In the genomic region with DNA sequence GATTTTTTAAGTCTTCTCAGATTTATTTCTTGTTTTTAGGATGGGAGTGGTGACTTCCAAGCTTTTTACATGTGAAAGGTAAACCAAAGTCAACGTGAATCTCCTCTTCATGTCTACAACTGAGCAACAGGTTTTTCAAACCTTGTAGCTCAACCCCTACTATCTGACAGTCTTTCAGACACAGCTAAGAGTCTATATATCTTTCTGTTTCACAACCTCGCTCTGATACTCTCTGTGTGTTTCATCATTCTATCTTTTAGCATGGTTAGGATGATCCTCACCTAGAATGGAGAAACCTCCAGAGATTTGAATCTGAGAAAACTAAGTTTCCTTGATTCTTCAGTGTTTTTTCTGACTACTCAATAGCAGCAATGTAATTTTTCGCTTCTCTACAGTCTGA, we compare ENCODE assay signal across 34 cellular contexts.
"Had no signal": no experiment of that assay in that cellular context is flagged by ENCODE, and none has a peak within 500 bp of the region (broad histone marks: within the 10 kb centered on the region; RNA-seq: fewer than 3 reads in every experiment).

No MANE protein-coding gene starts in this region.

- H3K4me3 ChIP-seq: adrenal gland, body of pancreas, colonic mucosa, dorsolateral prefrontal cortex, esophagus muscularis mucosa, gastroesophageal sphincter, heart right ventricle, hepatocyte had no signal

- DNase-seq: activated CD4-positive, alpha-beta memory T cell treated with anti-CD3 and anti-CD28 coated beads for 36 hours; activated CD4-positive, alpha-beta T cell treated with anti-CD3 and anti-CD28 coated beads for 36 hours; activated CD4-positive, alpha-beta T cell treated with anti-CD3 and anti-CD28 coated beads, Interleukin-2, amount 10 ng/mL, durations not matched to agents 24 days and 14 days; activated CD4-positive, CD25-positive, alpha-beta regulatory T cell; activated CD4-positive, CD25-positive, alpha-beta regulatory T cell treated with anti-CD3 and anti-CD28 coated beads, Interleukin-2, amount 50 U/mL, for 72 hours; activated CD8-positive, alpha-beta memory T cell treated with anti-CD3 and anti-CD28 coated beads, Interleukin-2, amount 10 ng/mL, durations not matched to agents 7 days and 5 days; activated CD8-positive, alpha-beta memory T cell treated with anti-CD3 and anti-CD28 coated beads, Interleukin-2, amount 50 U/mL, for 4 hours; activated CD8-positive, alpha-beta T cell treated with anti-CD3 and anti-CD28 coated beads, Interleukin-2, amount 10 ng/mL, durations not matched to agents 7 days and 5 days; activated effector memory CD4-positive, alpha-beta T cell treated with anti-CD3 and anti-CD28 coated beads, Interleukin-2, amount 50 U/mL, for 16 hours; activated naive CD4-positive, alpha-beta T cell treated with anti-CD3 and anti-CD28 coated beads for 36 hours; activated naive CD8-positive, alpha-beta T cell treated with anti-CD3 and anti-CD28 coated beads for 36 hours; activated naive CD8-positive, alpha-beta T cell treated with anti-CD3 and anti-CD28 coated beads, Interleukin-2, amount 50 U/mL, for 24 hours; activated T-cell treated with anti-CD3 and anti-CD28 coated beads, Interleukin-2, amount 50 U/mL, for 1 hour; activated T-cell treated with anti-CD3 and anti-CD28 coated beads, Interleukin-2, amount 50 U/mL, for 48 hours; adrenal gland; amygdala; aorta; body of pancreas; caudate nucleus; colonic mucosa; dorsolateral prefrontal cortex; effector memory CD4-positive, alpha-beta T cell; endodermal cell; erythroblast; foreskin melanocyte; heart right ventricle; T-helper 2 cell had no signal

- H3K36me3 Mint-ChIP-seq: activated CD4-positive, alpha-beta memory T cell treated with anti-CD3 and anti-CD28 coated beads for 36 hours; activated CD8-positive, alpha-beta memory T cell treated with anti-CD3 and anti-CD28 coated beads, Interleukin-2, amount 10 ng/mL, durations not matched to agents 7 days and 5 days; activated naive CD4-positive, alpha-beta T cell treated with anti-CD3 and anti-CD28 coated beads, Interleukin-2, amount 50 U/mL, for 24 hours; activated naive CD8-positive, alpha-beta T cell treated with anti-CD3 and anti-CD28 coated beads for 36 hours had no signal

- H3K9me3 Mint-ChIP-seq: activated CD4-positive, alpha-beta memory T cell treated with anti-CD3 and anti-CD28 coated beads for 36 hours; activated CD4-positive, alpha-beta T cell treated with anti-CD3 and anti-CD28 coated beads, Interleukin-2, amount 10 ng/mL, durations not matched to agents 24 days and 14 days; activated naive CD4-positive, alpha-beta T cell treated with anti-CD3 and anti-CD28 coated beads for 36 hours; activated naive CD4-positive, alpha-beta T cell treated with anti-CD3 and anti-CD28 coated beads, Interleukin-2, amount 50 U/mL, for 24 hours; activated naive CD8-positive, alpha-beta T cell treated with anti-CD3 and anti-CD28 coated beads for 36 hours; activated naive CD8-positive, alpha-beta T cell treated with anti-CD3 and anti-CD28 coated beads, Interleukin-2, amount 50 U/mL, for 24 hours; activated T-helper 1 cell treated with anti-CD3 and anti-CD28 coated beads, Interleukin-12 subunit alpha, Interleukin-12 subunit beta, Interleukin-2, Interleukin-4 antibody, amounts not matched to agents 30 ng/mL and 10 ng/mL and 1 ng/mL, durations not matched to agents 14 hours and 24 hours and 36 hours; activated T-helper 2 cell treated with anti-CD3 and anti-CD28 coated beads, Interferon-gamma antibody, Interleukin-2, Interleukin-4, amounts not matched to agents 10 μg/mL and 5 μg/mL and 100 μg/mL, durations not matched to agents 14 hours and 24 hours and 36 hours; dendritic cell treated with granulocyte-macrophage colony-stimulating factor and Interleukin-4, amounts not matched to agents 40 ng/mL and 50 ng/mL, for 4 days; endodermal cell had no signal

- H3K27ac Mint-ChIP-seq: activated CD4-positive, alpha-beta memory T cell treated with anti-CD3 and anti-CD28 coated beads for 36 hours; activated CD4-positive, alpha-beta T cell treated with anti-CD3 and anti-CD28 coated beads for 36 hours; activated CD4-positive, alpha-beta T cell treated with anti-CD3 and anti-CD28 coated beads, Interleukin-2, amount 10 ng/mL, durations not matched to agents 24 days and 14 days; activated CD8-positive, alpha-beta memory T cell treated with anti-CD3 and anti-CD28 coated beads, Interleukin-2, amount 10 ng/mL, durations not matched to agents 7 days and 5 days; activated CD8-positive, alpha-beta T cell treated with anti-CD3 and anti-CD28 coated beads, Interleukin-2, amount 10 ng/mL, durations not matched to agents 7 days and 5 days; activated naive CD4-positive, alpha-beta T cell treated with anti-CD3 and anti-CD28 coated beads for 36 hours; activated naive CD4-positive, alpha-beta T cell treated with anti-CD3 and anti-CD28 coated beads, Interleukin-2, amount 50 U/mL, for 24 hours; activated naive CD8-positive, alpha-beta T cell treated with anti-CD3 and anti-CD28 coated beads for 36 hours; activated naive CD8-positive, alpha-beta T cell treated with anti-CD3 and anti-CD28 coated beads, Interleukin-2, amount 50 U/mL, for 24 hours; activated T-helper 1 cell treated with anti-CD3 and anti-CD28 coated beads, Interleukin-12 subunit alpha, Interleukin-12 subunit beta, Interleukin-2, Interleukin-4 antibody, amounts not matched to agents 30 ng/mL and 10 ng/mL and 1 ng/mL, durations not matched to agents 14 hours and 24 hours and 36 hours; activated T-helper 2 cell treated with anti-CD3 and anti-CD28 coated beads, Interferon-gamma antibody, Interleukin-2, Interleukin-4, amounts not matched to agents 10 μg/mL and 5 μg/mL and 100 μg/mL, durations not matched to agents 14 hours and 24 hours and 36 hours; dendritic cell treated with granulocyte-macrophage colony-stimulating factor and Interleukin-4, amounts not matched to agents 40 ng/mL and 50 ng/mL, for 4 days; endodermal cell had no signal

- H3K27me3 Mint-ChIP-seq: activated naive CD8-positive, alpha-beta T cell treated with anti-CD3 and anti-CD28 coated beads, Interleukin-2, amount 50 U/mL, for 24 hours; dendritic cell treated with granulocyte-macrophage colony-stimulating factor and Interleukin-4, amounts not matched to agents 40 ng/mL and 50 ng/mL, for 4 days had no signal

- H3K27ac ChIP-seq: adrenal gland, body of pancreas, colonic mucosa, dorsolateral prefrontal cortex, esophagus muscularis mucosa, gastroesophageal sphincter, heart right ventricle, hepatocyte had no signal

- H3K4me3 Mint-ChIP-seq: activated CD4-positive, alpha-beta memory T cell treated with anti-CD3 and anti-CD28 coated beads for 36 hours; activated CD4-positive, alpha-beta T cell treated with anti-CD3 and anti-CD28 coated beads for 36 hours; activated CD4-positive, alpha-beta T cell treated with anti-CD3 and anti-CD28 coated beads, Interleukin-2, amount 10 ng/mL, durations not matched to agents 24 days and 14 days; activated CD8-positive, alpha-beta memory T cell treated with anti-CD3 and anti-CD28 coated beads, Interleukin-2, amount 10 ng/mL, durations not matched to agents 7 days and 5 days; activated CD8-positive, alpha-beta T cell treated with anti-CD3 and anti-CD28 coated beads, Interleukin-2, amount 10 ng/mL, durations not matched to agents 7 days and 5 days; activated naive CD4-positive, alpha-beta T cell treated with anti-CD3 and anti-CD28 coated beads for 36 hours; activated naive CD4-positive, alpha-beta T cell treated with anti-CD3 and anti-CD28 coated beads, Interleukin-2, amount 50 U/mL, for 24 hours; activated naive CD8-positive, alpha-beta T cell treated with anti-CD3 and anti-CD28 coated beads for 36 hours; activated naive CD8-positive, alpha-beta T cell treated with anti-CD3 and anti-CD28 coated beads, Interleukin-2, amount 50 U/mL, for 24 hours; activated T-helper 1 cell treated with anti-CD3 and anti-CD28 coated beads, Interleukin-12 subunit alpha, Interleukin-12 subunit beta, Interleukin-2, Interleukin-4 antibody, amounts not matched to agents 30 ng/mL and 10 ng/mL and 1 ng/mL, durations not matched to agents 14 hours and 24 hours and 36 hours; dendritic cell treated with granulocyte-macrophage colony-stimulating factor and Interleukin-4, amounts not matched to agents 40 ng/mL and 50 ng/mL, for 4 days; endodermal cell had no signal

- ATAC-seq: activated CD4-positive, alpha-beta T cell treated with anti-CD3 and anti-CD28 coated beads for 36 hours; activated CD8-positive, alpha-beta memory T cell treated with anti-CD3 and anti-CD28 coated beads, Interleukin-2, amount 10 ng/mL, durations not matched to agents 7 days and 5 days; activated CD8-positive, alpha-beta T cell treated with anti-CD3 and anti-CD28 coated beads, Interleukin-2, amount 10 ng/mL, durations not matched to agents 7 days and 5 days; activated naive CD8-positive, alpha-beta T cell treated with anti-CD3 and anti-CD28 coated beads, Interleukin-2, amount 50 U/mL, for 24 hours; body of pancreas; gastroesophageal sphincter; heart right ventricle had no signal

- H3K4me1 Mint-ChIP-seq: activated CD4-positive, alpha-beta T cell treated with anti-CD3 and anti-CD28 coated beads for 36 hours; activated CD4-positive, alpha-beta T cell treated with anti-CD3 and anti-CD28 coated beads, Interleukin-2, amount 10 ng/mL, durations not matched to agents 24 days and 14 days; activated CD8-positive, alpha-beta memory T cell treated with anti-CD3 and anti-CD28 coated beads, Interleukin-2, amount 10 ng/mL, durations not matched to agents 7 days and 5 days; activated naive CD4-positive, alpha-beta T cell treated with anti-CD3 and anti-CD28 coated beads, Interleukin-2, amount 50 U/mL, for 24 hours; activated naive CD8-positive, alpha-beta T cell treated with anti-CD3 and anti-CD28 coated beads for 36 hours; activated naive CD8-positive, alpha-beta T cell treated with anti-CD3 and anti-CD28 coated beads, Interleukin-2, amount 50 U/mL, for 24 hours; endodermal cell had no signal
